16 cellular contexts compared by ENCODE assay signal in the genomic region with DNA sequence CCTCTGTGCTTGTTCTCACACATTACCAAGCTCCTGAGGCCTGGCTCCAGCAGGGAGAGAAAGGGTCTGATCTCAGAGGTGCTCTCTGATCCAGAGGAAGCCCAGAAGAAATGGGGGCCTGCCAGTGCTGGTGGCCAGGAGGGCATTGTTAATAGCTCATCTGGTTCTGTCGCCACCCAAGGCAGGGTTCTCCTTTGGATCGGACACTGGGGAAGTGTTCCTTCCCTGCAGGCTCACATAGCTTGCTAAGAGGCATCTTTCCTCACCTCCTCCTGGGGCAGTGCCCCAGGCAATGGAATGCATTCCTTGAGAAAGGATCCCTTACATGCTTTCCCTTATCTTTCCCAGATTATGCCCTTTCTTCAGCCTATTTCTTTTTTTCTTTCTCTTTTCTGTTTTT. TPM values are rescaled to one million over a fixed set of nuclear protein-coding genes. Genes with fewer than 3 reads are reported as not detected.
DNase-seq lines count a peak whose midpoint lies in the region; ATAC-seq and TF ChIP-seq lines count a peak whose summit lies in the region.
"Had no signal": no experiment of that assay in that cellular context is flagged by ENCODE, and none has a peak within 500 bp of the region (broad histone marks: within the 10 kb centered on the region; RNA-seq: fewer than 3 reads in every experiment).

No MANE protein-coding gene starts in this region.

- no peaks in the 10 kb centered on the region for H3K27me3 Mint-ChIP-seq in stimulated activated memory B cell treated with anti-CD40 and anti-IgM and Interleukin-4, amounts not matched to agents 10 μg/mL and 1 μg/mL and 100 μg/mL, for 72 hours
- no peaks in the 10 kb centered on the region for H3K27me3 Mint-ChIP-seq in CD4-positive, alpha-beta memory T cell
- H3K27me3 Mint-ChIP-seq: activated CD4-positive, alpha-beta T cell treated with anti-CD3 and anti-CD28 coated beads for 36 hours had no signal

- peaks cover 27% of the 10 kb centered on the region for H3K4me1 ChIP-seq in RWPE2 (ENCODE audit: insufficient read depth, poor library complexity, severe bottlenecking)
- H3K4me1 ChIP-seq in CD4-positive, alpha-beta memory T cell (ENCODE audit: insufficient read depth, low read length), result no peaks in the 10 kb centered on the region

- H3K4me3 ChIP-seq in RWPE2 (ENCODE audit: severe bottlenecking), result no peak overlapping the region
- H3K4me3 ChIP-seq in CD4-positive, alpha-beta memory T cell (ENCODE audit: low read length in 2 of 2), result no peak overlapping the region
- H3K4me3 ChIP-seq: mucosa of descending colon had no signal

- DNase-seq in ELR (ENCODE audit: low read depth), result peak; percentile 47
- no peak for DNase-seq in RWPE2 (ENCODE audit: low spot score)
- DNase-seq in islet precursor cell, result peak; percentile 78
- no peak for DNase-seq in T-helper 1 cell
- DNase-seq in CD4-positive, alpha-beta memory T cell, result no peak
- DNase-seq in pons (ENCODE audit: low spot score), result no peak
- DNase-seq: activated CD4-positive, alpha-beta T cell treated with anti-CD3 and anti-CD28 coated beads for 36 hours; activated T-cell treated with anti-CD3 and anti-CD28 coated beads, Interleukin-2, amount 50 U/mL, for 4 hours; amniotic stem cell; CD8-positive, alpha-beta T cell; mucosa of descending colon; NCI-H2107; stimulated activated CD4-positive, alpha-beta T cell treated with anti-CD3 and anti-CD28 coated beads, Interleukin-4, amount 100 ng/mL, for 1 hour; stimulated activated naive CD4-positive, alpha-beta T cell treated with Interleukin-2 at 50 U/mL for 16 hours had no signal

- intact Hi-C loops in CD4-positive, alpha-beta memory T cell (cut with micrococcal nuclease), result no loop called here

- CTCF ChIA-PET in CD4-positive, alpha-beta memory T cell (lab: Charles Lee; ENCODE audit: partially characterized antibody), result no interaction called here

- POLR2A ChIA-PET in CD4-positive, alpha-beta memory T cell (lab: Charles Lee; ENCODE audit: partially characterized antibody), result no interaction called here

- H3K36me3 Mint-ChIP-seq in stimulated activated memory B cell treated with anti-CD40 and anti-IgM and Interleukin-4, amounts not matched to agents 10 μg/mL and 1 μg/mL and 100 μg/mL, for 72 hours, result no peaks in the 10 kb centered on the region
- H3K36me3 Mint-ChIP-seq in CD4-positive, alpha-beta memory T cell, result no peaks in the 10 kb centered on the region
- H3K36me3 Mint-ChIP-seq: CD8-positive, alpha-beta T cell had no signal

- H3K27ac ChIP-seq in RWPE2 (ENCODE audit: poor library complexity, severe bottlenecking), result peak overlapping the region; percentile 72
- no peak overlapping the region for H3K27ac ChIP-seq in CD4-positive, alpha-beta memory T cell (ENCODE audit: low read depth, low read length)

- H3K36me3 ChIP-seq in RWPE2 (ENCODE audit: low read depth), result no peaks in the 10 kb centered on the region
- H3K36me3 ChIP-seq in CD4-positive, alpha-beta memory T cell (ENCODE audit: insufficient read depth, low read length), result no peaks in the 10 kb centered on the region

- H3K4me3 Mint-ChIP-seq in stimulated activated memory B cell treated with anti-CD40 and anti-IgM and Interleukin-4, amounts not matched to agents 10 μg/mL and 1 μg/mL and 100 μg/mL, for 72 hours, result peak overlapping the region; percentile 31
- no peak overlapping the region for H3K4me3 Mint-ChIP-seq in CD4-positive, alpha-beta memory T cell
- H3K4me3 Mint-ChIP-seq: activated CD4-positive, alpha-beta T cell treated with anti-CD3 and anti-CD28 coated beads for 36 hours; activated T-cell treated with anti-CD3 and anti-CD28 coated beads, Interleukin-2, amount 50 U/mL, for 4 hours; CD8-positive, alpha-beta T cell had no signal

- no peak for ATAC-seq in RWPE2 (ENCODE audit: low read depth)
- no peak for ATAC-seq in stimulated activated memory B cell treated with anti-CD40 and anti-IgM and Interleukin-4, amounts not matched to agents 10 μg/mL and 1 μg/mL and 100 μg/mL, for 72 hours
- no peak for ATAC-seq in HG03565 (IDR thresholded peaks at IDR 0.05; ENCODE audit: unreplicated experiment)
- ATAC-seq: activated T-cell treated with anti-CD3 and anti-CD28 coated beads, Interleukin-2, amount 50 U/mL, for 4 hours; CD8-positive, alpha-beta T cell had no signal

- H3K4me1 Mint-ChIP-seq in stimulated activated memory B cell treated with anti-CD40 and anti-IgM and Interleukin-4, amounts not matched to agents 10 μg/mL and 1 μg/mL and 100 μg/mL, for 72 hours, result peaks cover 70% of the 10 kb centered on the region
- peaks cover 0 to 9% (median 5%) of the 10 kb centered on the region in 4 donors for H3K4me1 Mint-ChIP-seq in CD4-positive, alpha-beta memory T cell

- no peaks in the 10 kb centered on the region for H3K27me3 ChIP-seq in RWPE2 (ENCODE audit: insufficient read depth, poor library complexity, severe bottlenecking)
- no peaks in the 10 kb centered on the region for H3K27me3 ChIP-seq in CD4-positive, alpha-beta memory T cell (ENCODE audit: insufficient read depth, low read length)

- peak overlapping the region; percentile 86 for H3K27ac Mint-ChIP-seq in stimulated activated memory B cell treated with anti-CD40 and anti-IgM and Interleukin-4, amounts not matched to agents 10 μg/mL and 1 μg/mL and 100 μg/mL, for 72 hours
- H3K27ac Mint-ChIP-seq in CD4-positive, alpha-beta memory T cell, result no peak overlapping the region
- H3K27ac Mint-ChIP-seq: activated CD4-positive, alpha-beta T cell treated with anti-CD3 and anti-CD28 coated beads for 36 hours; CD8-positive, alpha-beta T cell had no signal

- no peak for TF ChIP-seq CTCF in RWPE2 (IDR thresholded peaks at IDR 0.05; ENCODE audit: poor library complexity, severe bottlenecking)

- H3K9me3 Mint-ChIP-seq in stimulated activated memory B cell treated with anti-CD40 and anti-IgM and Interleukin-4, amounts not matched to agents 10 μg/mL and 1 μg/mL and 100 μg/mL, for 72 hours, result no peaks in the 10 kb centered on the region
- H3K9me3 Mint-ChIP-seq in CD4-positive, alpha-beta memory T cell, result peaks cover 0 to 2% (median 0%) of the 10 kb centered on the region in 8 donors
- H3K9me3 Mint-ChIP-seq: activated T-cell treated with anti-CD3 and anti-CD28 coated beads, Interleukin-2, amount 50 U/mL, for 4 hours; CD8-positive, alpha-beta T cell had no signal

- no peaks in the 10 kb centered on the region for H3K9me3 ChIP-seq in RWPE2 (ENCODE audit: severe bottlenecking)
- H3K9me3 ChIP-seq in CD4-positive, alpha-beta memory T cell (ENCODE audit: control insufficient read depth in 1 of 2, low read length in 2 of 2), result no peaks in the 10 kb centered on the region
- H3K9me3 ChIP-seq: mucosa of descending colon had no signal

RNA-seq across cellular contexts. Expression of gene RBM47, which starts 53.8 kb away (rescaled TPM):
- total RNA-seq in CD4-positive, alpha-beta memory T cell, result 1 to 10 TPM; 1.5 TPM
- under 1 TPM; 0.10 to 0.26 TPM for polyA plus RNA-seq in CD4-positive, alpha-beta memory T cell
- total RNA-seq: CD8-positive, alpha-beta T cell had no signal

Comparison
In these comparisons a context has a peak if more than half of its experiments do, and no peak if none do; other contexts are left out.
1. DNase-seq: peak in ELR (single experiment) and islet precursor cell (single experiment); none in RWPE2 (single experiment), T-helper 1 cell (0 of 5), CD4-positive, alpha-beta memory T cell (0 of 5) and pons (single experiment).